8 cellular contexts compared by ENCODE assay signal in the genomic region with DNA sequence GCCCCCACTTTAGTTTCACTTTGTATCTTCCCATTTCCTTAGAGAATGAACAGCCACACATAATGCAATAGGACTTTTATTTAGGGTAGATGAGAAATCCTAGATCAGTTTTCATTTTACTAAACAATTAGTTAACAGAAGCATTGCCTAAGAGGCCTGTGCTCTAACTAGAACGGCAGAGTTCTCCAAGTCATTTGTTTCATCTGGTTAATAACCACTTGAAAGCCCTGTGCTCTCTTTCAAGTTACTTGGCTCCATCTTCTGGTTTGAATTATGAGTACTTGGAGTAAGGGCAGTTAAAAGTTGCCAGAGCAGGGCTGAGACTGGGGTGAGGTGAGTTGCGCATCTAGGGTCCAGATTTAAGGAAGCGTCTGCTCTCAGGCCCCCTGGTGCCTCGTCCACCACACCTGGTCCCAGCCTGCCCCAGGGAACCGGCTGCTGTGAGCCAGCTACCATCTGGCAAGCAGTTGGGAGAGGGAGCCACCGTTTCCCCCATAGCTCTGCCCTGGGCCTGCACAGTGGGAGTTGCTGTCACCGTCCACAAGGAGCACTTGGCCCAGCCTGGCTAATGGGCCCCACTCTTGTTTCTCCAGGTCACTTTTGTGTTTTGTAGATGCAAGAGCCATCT. TPM values are rescaled to one million over a fixed set of nuclear protein-coding genes. Genes with fewer than 3 reads are reported as not detected.
DNase-seq lines count a peak whose midpoint lies in the region; ATAC-seq, FAIRE-seq and TF ChIP-seq lines count a peak whose summit lies in the region.

No MANE protein-coding gene starts in this region.

- H3K4me2 ChIP-seq in BLaER1, result peak overlapping the region; percentile 57
- peak overlapping the region; percentile 65 for H3K4me2 ChIP-seq in smooth muscle cell

- H4K20me1 ChIP-seq in BLaER1 (no peaks in the 10 kb centered on the region), smooth muscle cell (ENCODE audit: low read depth) (no peaks in the 10 kb centered on the region)

- TF ChIP-seq CTCF in brain (conservative IDR thresholded peaks at IDR 0.05) (peak; percentile 61 to 69), smooth muscle cell (IDR thresholded peaks at IDR 0.05; ENCODE audit: borderline replicate concordance, insufficient read depth, poor library complexity, severe bottlenecking) (peak; percentile 64)

- peaks cover 18% of the 10 kb centered on the region for H3F3A ChIP-seq in smooth muscle cell (ENCODE audit: low read depth)

- H3K27ac ChIP-seq in BLaER1, result no peak overlapping the region
- peak overlapping the region; percentile 55 for H3K27ac ChIP-seq in smooth muscle cell (ENCODE audit: low read depth)

- WGBS in smooth muscle cell (ENCODE audit: low lambda C conversion rate), result 26% methylated on average over 7 of the region's 7 CpGs

- H3K27me3 Mint-ChIP-seq in brain, result peaks cover 3% of the 10 kb centered on the region

- no peak overlapping the region for H3K9ac ChIP-seq in BLaER1
- peak overlapping the region; percentile 0 for H3K9ac ChIP-seq in smooth muscle cell (ENCODE audit: low read depth)

- H3K27me3 ChIP-seq in BLaER1 (no peaks in the 10 kb centered on the region), smooth muscle cell (ENCODE audit: low read depth) (no peaks in the 10 kb centered on the region)

- H3K4me1 Mint-ChIP-seq in brain, result peaks cover 65% of the 10 kb centered on the region

- H3K27ac Mint-ChIP-seq in brain, result peak overlapping the region; percentile 40 to 95 (median 88)

- DNase-seq in NCI-H82 treated with DMSO at 0.1 percent for 48 hours (lab: John Stamatoyannopoulos, UW; ENCODE audit: unreplicated experiment) (peak; percentile 44), smooth muscle cell (lab: John Stamatoyannopoulos, UW; ENCODE audit: unreplicated experiment) (no peak), HuH-7.5 (ENCODE audit: low spot score) (no peak)

- H3K36me3 Mint-ChIP-seq in brain, result no peaks in the 10 kb centered on the region

- peak overlapping the region; percentile 33 to 82 (median 70) for H3K4me3 Mint-ChIP-seq in brain

- H3K4me3 ChIP-seq in BLaER1, result no peak overlapping the region
- H3K4me3 ChIP-seq in smooth muscle cell, result peak overlapping the region; percentile 13

- peaks cover 13% of the 10 kb centered on the region for H3K79me2 ChIP-seq in smooth muscle cell (ENCODE audit: low read depth)

- H3K9me3 Mint-ChIP-seq in brain, result no peaks in the 10 kb centered on the region

- peak overlapping the region; percentile 31 for H2AFZ ChIP-seq in smooth muscle cell (ENCODE audit: low read depth)

- FAIRE-seq in islet of Langerhans (lab: Jason Lieb, UNC), result peak; percentile 72

- ATAC-seq in GM18867 (IDR thresholded peaks at IDR 0.05; ENCODE audit: unreplicated experiment) (peak; percentile 48), HG03432 (IDR thresholded peaks at IDR 0.05; ENCODE audit: unreplicated experiment) (peak; percentile 84)

- H3K36me3 ChIP-seq in BLaER1 (no peaks in the 10 kb centered on the region), smooth muscle cell (ENCODE audit: low read depth) (no peaks in the 10 kb centered on the region)

- H3K4me1 ChIP-seq in BLaER1 (peaks cover 49% of the 10 kb centered on the region), smooth muscle cell (ENCODE audit: low read depth) (peaks cover 26% of the 10 kb centered on the region)

- H3K9me3 ChIP-seq in BLaER1, result no peaks in the 10 kb centered on the region
- no peaks in the 10 kb centered on the region for H3K9me3 ChIP-seq in smooth muscle cell (replicated peaks; ENCODE audit: low read depth)

RNA-seq across cellular contexts. Expression of gene SLC44A3, which starts 18.1 kb away (rescaled TPM):
- polyA plus RNA-seq in brain (ENCODE audit: insufficient read depth, low read depth, low replicate concordance), result 3.9 TPM
- 3.3 and 10.0 TPM in 2 replicates for total RNA-seq in smooth muscle cell
- 3.2 and 4.4 TPM in 2 replicates for polyA plus RNA-seq in smooth muscle cell
